ENCODE assay signal across 8 cellular contexts in the genomic region with DNA sequence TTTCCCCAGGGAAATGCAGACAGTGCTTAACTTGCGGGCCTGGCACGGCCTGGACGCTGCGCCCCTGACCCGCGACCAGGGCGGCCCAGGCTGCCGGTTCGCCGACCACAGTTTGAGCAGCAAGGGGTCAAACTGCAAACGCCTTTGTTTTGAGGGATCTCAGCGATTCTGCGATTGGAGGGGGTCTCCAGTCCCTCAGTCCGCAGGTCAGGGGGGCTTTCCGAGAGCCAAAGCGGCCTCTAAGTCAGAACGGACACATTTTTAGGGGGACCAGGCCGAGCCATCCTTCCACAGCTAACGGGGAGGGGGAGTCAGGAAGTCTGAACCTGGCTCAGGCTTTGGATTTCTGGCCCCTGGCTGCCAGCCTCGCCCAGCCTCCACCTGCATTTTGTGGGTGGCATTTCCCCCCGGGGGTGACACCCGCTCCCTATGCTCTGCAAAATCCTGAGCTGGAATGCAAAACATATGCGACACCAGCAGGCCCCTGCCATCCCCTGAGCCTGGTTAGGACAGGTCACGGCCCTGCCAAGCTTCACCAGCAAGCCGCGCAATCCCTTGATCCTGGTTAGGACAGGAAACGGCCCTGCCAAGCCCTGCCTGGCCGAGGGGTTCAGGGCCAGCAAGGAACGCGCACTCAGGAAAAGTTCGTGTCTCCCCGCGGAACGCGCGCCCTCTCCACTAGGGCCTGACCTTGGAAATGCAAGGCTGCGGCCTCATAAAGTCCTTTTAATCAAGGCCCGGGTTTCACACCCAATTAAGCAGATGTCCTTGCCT. TPM values are rescaled to one million over a fixed set of nuclear protein-coding genes. Genes with fewer than 3 reads are reported as not detected.
DNase-seq lines count a peak whose midpoint lies in the region; ATAC-seq, FAIRE-seq and TF ChIP-seq lines count a peak whose summit lies in the region.
"Not testable (repeated sequence)": the region's sequence is repeated elsewhere in the genome, so short reads cannot be mapped to it uniquely, and the experiment has no call there.

No MANE protein-coding gene starts in this region.

- not testable (repeated sequence) for H3K9me3 ChIP-seq in BLaER1; iPS-20b (ENCODE audit: insufficient read depth, low read depth, low read length)

- H3K9ac ChIP-seq in BLaER1; iPS-20b (ENCODE audit: low read depth, low read length): not testable (repeated sequence)

- H3K4me3 Mint-ChIP-seq in IgD-negative memory B cell, result peak overlapping the region in 2 of 4 donors; percentile 28 to 98
- not testable (repeated sequence) for H3K4me3 Mint-ChIP-seq in activated T-helper 2 cell treated with anti-CD3 and anti-CD28 coated beads, Interferon-gamma antibody, Interleukin-2, Interleukin-4, amounts not matched to agents 10 μg/mL and 5 μg/mL and 100 μg/mL, durations not matched to agents 14 hours and 24 hours and 36 hours (ENCODE audit: low read depth)
- H3K4me3 Mint-ChIP-seq in glutamatergic neuron (ENCODE audit: unreplicated experiment), result peak overlapping the region; percentile 30
- H3K4me3 Mint-ChIP-seq in natural killer cell, result peak overlapping the region; percentile 43

- peaks cover 28% of the 10 kb centered on the region for H4K20me1 ChIP-seq in BLaER1

- not testable (repeated sequence) for H3K36me3 ChIP-seq in BLaER1; iPS-20b (ENCODE audit: insufficient read depth, low read depth, low read length)

- H3K4me1 Mint-ChIP-seq in IgD-negative memory B cell, result peaks cover 14 to 17% (median 15%) of the 10 kb centered on the region in 3 donors
- H3K4me1 Mint-ChIP-seq in activated T-helper 2 cell treated with anti-CD3 and anti-CD28 coated beads, Interferon-gamma antibody, Interleukin-2, Interleukin-4, amounts not matched to agents 10 μg/mL and 5 μg/mL and 100 μg/mL, durations not matched to agents 14 hours and 24 hours and 36 hours (ENCODE audit: low read depth); glutamatergic neuron (ENCODE audit: low read depth, unreplicated experiment): not testable (repeated sequence)
- peaks cover 15 to 17% of the 10 kb centered on the region in 2 donors for H3K4me1 Mint-ChIP-seq in natural killer cell

- intact Hi-C loops in activated T-helper 2 cell treated with anti-CD3 and anti-CD28 coated beads, Interferon-gamma antibody, Interleukin-2, Interleukin-4, amounts not matched to agents 10 μg/mL and 5 μg/mL and 100 μg/mL, durations not matched to agents 14 hours and 24 hours and 36 hours (cut with micrococcal nuclease), result loop anchor here (5.0 kb wide), 1 partner anchor 63 kb away; no protein-coding TSS in a partner anchor
- intact Hi-C loops in natural killer cell (cut with micrococcal nuclease), result not testable (repeated sequence)

- ATAC-seq in natural killer cell, result not testable (repeated sequence)

- not testable (repeated sequence) for H3K27me3 Mint-ChIP-seq in IgD-negative memory B cell; activated T-helper 2 cell treated with anti-CD3 and anti-CD28 coated beads, Interferon-gamma antibody, Interleukin-2, Interleukin-4, amounts not matched to agents 10 μg/mL and 5 μg/mL and 100 μg/mL, durations not matched to agents 14 hours and 24 hours and 36 hours (ENCODE audit: low read depth); glutamatergic neuron (ENCODE audit: unreplicated experiment); natural killer cell (ENCODE audit: low read depth in 2 of 2)

- not testable (repeated sequence) for H3K27me3 ChIP-seq in BLaER1
- H3K27me3 ChIP-seq in iPS-20b (ENCODE audit: insufficient read depth, low read length), result peaks cover 22% of the 10 kb centered on the region; the same call in 1 of the 2 replicates

- not testable (repeated sequence) for H3K4me3 ChIP-seq in BLaER1
- H3K4me3 ChIP-seq in iPS-20b (ENCODE audit: low read length), result peak overlapping the region; percentile 68; the same call in 1 of the 2 replicates

- not testable (repeated sequence) for H3K36me3 Mint-ChIP-seq in IgD-negative memory B cell; glutamatergic neuron (ENCODE audit: unreplicated experiment); natural killer cell
- peaks cover 14% of the 10 kb centered on the region for H3K36me3 Mint-ChIP-seq in activated T-helper 2 cell treated with anti-CD3 and anti-CD28 coated beads, Interferon-gamma antibody, Interleukin-2, Interleukin-4, amounts not matched to agents 10 μg/mL and 5 μg/mL and 100 μg/mL, durations not matched to agents 14 hours and 24 hours and 36 hours (ENCODE audit: low read depth)

- peak overlapping the region in 2 of 3 donors; percentile 73 to 91 for H3K27ac Mint-ChIP-seq in IgD-negative memory B cell
- peak overlapping the region; percentile 28 for H3K27ac Mint-ChIP-seq in activated T-helper 2 cell treated with anti-CD3 and anti-CD28 coated beads, Interferon-gamma antibody, Interleukin-2, Interleukin-4, amounts not matched to agents 10 μg/mL and 5 μg/mL and 100 μg/mL, durations not matched to agents 14 hours and 24 hours and 36 hours
- H3K27ac Mint-ChIP-seq in glutamatergic neuron (ENCODE audit: unreplicated experiment), result not testable (repeated sequence)
- H3K27ac Mint-ChIP-seq in natural killer cell, result peak overlapping the region in 1 of 2 donors; percentile 74

- peak overlapping the region; percentile 86 for H3K4me2 ChIP-seq in BLaER1

- not testable (repeated sequence) for TF ChIP-seq CTCF in glutamatergic neuron (IDR thresholded peaks at IDR 0.05; ENCODE audit: partially characterized antibody, unreplicated experiment); natural killer cell (IDR thresholded peaks at IDR 0.05)

- TF ChIP-seq POLR2A in GM12892 (IDR thresholded peaks at IDR 0.05; ENCODE audit: low read depth, low read length), result not testable (repeated sequence)

- H3K4me1 ChIP-seq in BLaER1, result peaks cover 28% of the 10 kb centered on the region
- not testable (repeated sequence) for H3K4me1 ChIP-seq in iPS-20b (ENCODE audit: insufficient read depth, low read length)

- not testable (repeated sequence) for H3K27ac ChIP-seq in BLaER1; iPS-20b (ENCODE audit: low read length)

- DNase-seq in GM12892 (ENCODE audit: insufficient read length); activated T-helper 2 cell treated with anti-CD3 and anti-CD28 coated beads, Interferon-gamma antibody, Interleukin-2, Interleukin-4, amounts not matched to agents 10 μg/mL and 5 μg/mL and 100 μg/mL, durations not matched to agents 14 hours and 24 hours and 36 hours (ENCODE audit: low spot score); glutamatergic neuron; natural killer cell: not testable (repeated sequence)
- peak; percentile 16 for DNase-seq in retina

- not testable (repeated sequence) for H3K9me3 Mint-ChIP-seq in IgD-negative memory B cell; activated T-helper 2 cell treated with anti-CD3 and anti-CD28 coated beads, Interferon-gamma antibody, Interleukin-2, Interleukin-4, amounts not matched to agents 10 μg/mL and 5 μg/mL and 100 μg/mL, durations not matched to agents 14 hours and 24 hours and 36 hours; glutamatergic neuron (ENCODE audit: unreplicated experiment); natural killer cell

- peak; percentile 27 for FAIRE-seq in GM12892 (lab: Jason Lieb, UNC)

RNA-seq across cellular contexts. Expression of gene PRKX, which starts 1.4 kb away (rescaled TPM):
- polyA plus RNA-seq in GM12892 (2012; ENCODE audit: missing spikeins), result 26.4 TPM
- 73.9 TPM for polyA plus RNA-seq in IgD-negative memory B cell
- total RNA-seq in activated T-helper 2 cell treated with anti-CD3 and anti-CD28 coated beads, Interferon-gamma antibody, Interleukin-2, Interleukin-4, amounts not matched to agents 10 μg/mL and 5 μg/mL and 100 μg/mL, durations not matched to agents 14 hours and 24 hours and 36 hours, result 116 and 117 TPM in 2 replicates
- total RNA-seq in glutamatergic neuron (ENCODE audit: unreplicated experiment), result 64.3 TPM
- 100 to 1,000 TPM in 1 of 3 donors, 10 to 100 TPM in 2; 44.9 to 131 (median 97.6) TPM for total RNA-seq in natural killer cell
